ENCODE assay signal across 8 cellular contexts in genomic region chr2:79578952-79579351, GRCh38.
"Had no signal": no experiment of that assay in that cellular context is flagged by ENCODE, and none has a peak within 500 bp of the region (broad histone marks: within the 10 kb centered on the region; RNA-seq: fewer than 3 reads in every experiment).

No MANE protein-coding gene starts in this region.

- ATAC-seq: GM12878 had no signal

- FAIRE-seq: G401.6, GM12878, GM12891, GM12892, GM18507, GM19239 had no signal

- H3K4me3 ChIP-seq: GM12878 had no signal

- DNase-seq: GDM1, GF-D8 had no signal
